In the genomic region with DNA sequence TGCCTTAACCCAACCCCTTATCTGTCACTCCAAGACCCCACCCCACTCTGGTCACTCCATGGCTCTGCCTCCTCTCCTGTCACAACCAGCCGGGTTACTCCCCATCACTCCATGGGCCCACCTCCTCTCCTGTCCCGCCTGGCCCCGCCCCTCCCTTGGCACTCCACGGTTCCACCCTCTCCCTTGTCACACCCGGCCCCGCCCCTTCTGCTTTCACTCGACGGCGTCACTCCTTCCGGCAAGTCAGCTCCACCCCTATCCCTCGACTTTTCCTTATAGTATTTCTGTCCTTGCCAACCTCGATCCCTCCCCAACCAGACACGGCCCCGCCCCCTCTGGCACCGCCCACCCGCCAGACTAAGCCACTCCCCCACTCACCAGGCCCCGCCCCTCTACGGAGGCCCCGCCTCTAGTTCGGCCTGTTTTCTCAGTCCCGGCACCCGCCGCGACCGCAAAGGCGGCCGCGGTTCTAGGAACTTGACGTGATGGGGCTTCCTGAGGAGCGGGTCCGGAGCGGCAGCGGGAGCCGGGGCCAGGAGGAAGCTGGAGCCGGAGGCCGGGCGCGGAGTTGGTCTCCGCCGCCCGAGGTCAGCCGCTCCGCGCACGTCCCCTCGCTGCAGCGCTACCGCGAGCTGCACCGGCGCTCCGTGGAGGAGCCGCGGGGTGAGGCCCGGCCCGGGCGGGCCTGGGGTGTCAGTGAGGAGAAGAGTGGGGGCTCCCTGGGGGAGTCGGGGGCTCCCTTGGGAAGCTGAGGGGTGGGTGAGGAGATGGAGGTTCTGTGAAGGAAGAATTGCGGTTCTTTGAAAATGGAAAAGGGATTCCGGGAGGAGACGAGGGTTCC, we compare ENCODE assay signal across 8 cellular contexts.
DNase-seq lines count a peak whose midpoint lies in the region; ATAC-seq lines count a peak whose summit lies in the region.

A gene with protein sequence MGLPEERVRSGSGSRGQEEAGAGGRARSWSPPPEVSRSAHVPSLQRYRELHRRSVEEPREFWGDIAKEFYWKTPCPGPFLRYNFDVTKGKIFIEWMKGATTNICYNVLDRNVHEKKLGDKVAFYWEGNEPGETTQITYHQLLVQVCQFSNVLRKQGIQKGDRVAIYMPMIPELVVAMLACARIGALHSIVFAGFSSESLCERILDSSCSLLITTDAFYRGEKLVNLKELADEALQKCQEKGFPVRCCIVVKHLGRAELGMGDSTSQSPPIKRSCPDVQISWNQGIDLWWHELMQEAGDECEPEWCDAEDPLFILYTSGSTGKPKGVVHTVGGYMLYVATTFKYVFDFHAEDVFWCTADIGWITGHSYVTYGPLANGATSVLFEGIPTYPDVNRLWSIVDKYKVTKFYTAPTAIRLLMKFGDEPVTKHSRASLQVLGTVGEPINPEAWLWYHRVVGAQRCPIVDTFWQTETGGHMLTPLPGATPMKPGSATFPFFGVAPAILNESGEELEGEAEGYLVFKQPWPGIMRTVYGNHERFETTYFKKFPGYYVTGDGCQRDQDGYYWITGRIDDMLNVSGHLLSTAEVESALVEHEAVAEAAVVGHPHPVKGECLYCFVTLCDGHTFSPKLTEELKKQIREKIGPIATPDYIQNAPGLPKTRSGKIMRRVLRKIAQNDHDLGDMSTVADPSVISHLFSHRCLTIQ (plus strand): TSS at position 452 of the 841 bp plus-strand sequence. CDS start 34 bp downstream, at position 486.

- ATAC-seq in GM19035 (IDR thresholded peaks at IDR 0.05; ENCODE audit: unreplicated experiment) (peak; percentile 59), HG03354 (IDR thresholded peaks at IDR 0.05; ENCODE audit: poor library complexity, severe bottlenecking, unreplicated experiment) (peak; percentile 57)

- peak; percentile 97 for DNase-seq in AG08396 (ENCODE audit: low spot score)
- peak; percentile 95 for DNase-seq in NCI-H510A treated with DMSO at 0.1 percent for 48 hours (lab: John Stamatoyannopoulos, UW)
- DNase-seq in activated CD4-positive, alpha-beta T cell treated with anti-CD3 and anti-CD28 coated beads for 4 hours = peak; percentile 93 to 98
- DNase-seq in kidney tubule cell (ENCODE audit: low spot score) = peak; percentile 98
- DNase-seq in stimulated activated CD4-positive, alpha-beta T cell treated with anti-CD3 and anti-CD28 coated beads, Interleukin-1b, Interleukin-23, amount 100 ng/mL, for 1 hour (ENCODE audit: low read depth in 2 of 2) = peak; percentile 85 to 97

- H3K27ac ChIP-seq in cingulate gyrus (ENCODE audit: low read depth, low read length) = peak within 1 kb of the TSS; percentile 86

Comparison
In these comparisons a context has a peak if more than half of its experiments do, and no peak if none do; other contexts are left out.
1. Peak in every context shown above with its lines: DNase-seq, ATAC-seq and H3K27ac ChIP-seq.